ENCODE assay signal across 29 cellular contexts in genomic region chr19:8336665-8337064, GRCh38. TPM values are rescaled to one million over a fixed set of nuclear protein-coding genes. Genes with fewer than 3 reads are reported as not detected.
"Had no signal": no experiment of that assay in that cellular context is flagged by ENCODE, and none has a peak within 500 bp of the region (broad histone marks: within the 10 kb centered on the region; RNA-seq: fewer than 3 reads in every experiment).

No MANE protein-coding gene starts in this region.

- H3K4me3 ChIP-seq: ascending aorta, cardiac muscle cell, coronary artery, sigmoid colon, vagina had no signal

- H3K27ac ChIP-seq: ascending aorta, cardiac muscle cell, coronary artery, sigmoid colon, vagina had no signal

- H3K27ac Mint-ChIP-seq: activated naive CD8-positive, alpha-beta T cell; activated T-cell treated with anti-CD3 and anti-CD28 coated beads, Interleukin-2, amount 50 U/mL, for 72 hours; brain; mesothelial cell of epicardium; stimulated activated effector memory CD8-positive, alpha-beta T cell treated with anti-CD3 and anti-CD28 coated beads, Interleukin-12 subunit alpha, Interleukin-12 subunit beta, amount 100 ng/mL, for 72 hours; stimulated activated naive CD8-positive, alpha-beta T cell treated with anti-CD3 and anti-CD28 coated beads, Interleukin-15, amount 100 ng/mL, for 72 hours; type B pancreatic cell had no signal

- H3K4me1 Mint-ChIP-seq: brain, mesothelial cell of epicardium had no signal

- H3K27me3 ChIP-seq: vagina had no signal

- DNase-seq: activated CD4-positive, alpha-beta T cell treated with anti-CD3 and anti-CD28 coated beads for 4 hours; activated CD4-positive, alpha-beta T cell treated with anti-CD3 and anti-CD28 coated beads, Interleukin-2, amount 50 U/mL, for 4 hours; activated CD4-positive, CD25-positive, alpha-beta regulatory T cell; activated effector memory CD4-positive, alpha-beta T cell treated with Interleukin-2 at 50 U/mL for 16 hours; activated naive CD4-positive, alpha-beta T cell treated with Interleukin-2 at 50 U/mL for 16 hours; activated T-cell treated with anti-CD3 and anti-CD28 coated beads for 4 hours; activated T-cell treated with anti-CD3 and anti-CD28 coated beads, Interleukin-2, amount 50 U/mL, for 72 hours; esophagus squamous epithelium; foreskin melanocyte; hippocampal formation; left cardiac atrium; naive B cell; occipital lobe; sigmoid colon; small intestine; stimulated activated CD4-positive, alpha-beta T cell treated with anti-CD3 and anti-CD28 coated beads, Interleukin-4, amount 100 ng/mL, for 24 hours; stimulated activated naive CD8-positive, alpha-beta T cell treated with anti-CD3 and anti-CD28 coated beads, Interleukin-15, amount 100 ng/mL, for 72 hours; substantia nigra; T-helper 1 cell had no signal

- H3K36me3 Mint-ChIP-seq: brain; mesothelial cell of epicardium; naive B cell; stimulated activated effector memory CD8-positive, alpha-beta T cell treated with anti-CD3 and anti-CD28 coated beads, Interleukin-12 subunit alpha, Interleukin-12 subunit beta, amount 100 ng/mL, for 72 hours; type B pancreatic cell had no signal

- ATAC-seq: activated T-cell treated with anti-CD3 and anti-CD28 coated beads, Interleukin-2, amount 50 U/mL, for 72 hours; left cardiac atrium; stimulated activated effector memory CD8-positive, alpha-beta T cell treated with anti-CD3 and anti-CD28 coated beads, Interleukin-12 subunit alpha, Interleukin-12 subunit beta, amount 100 ng/mL, for 72 hours; stimulated activated naive CD8-positive, alpha-beta T cell treated with anti-CD3 and anti-CD28 coated beads, Interleukin-15, amount 100 ng/mL, for 72 hours had no signal

- H3K9me3 Mint-ChIP-seq: activated T-cell treated with anti-CD3 and anti-CD28 coated beads, Interleukin-2, amount 50 U/mL, for 72 hours; mesothelial cell of epicardium; neural crest cell; stimulated activated effector memory CD8-positive, alpha-beta T cell treated with anti-CD3 and anti-CD28 coated beads, Interleukin-12 subunit alpha, Interleukin-12 subunit beta, amount 100 ng/mL, for 72 hours; stimulated activated naive CD8-positive, alpha-beta T cell treated with anti-CD3 and anti-CD28 coated beads, Interleukin-15, amount 100 ng/mL, for 72 hours; type B pancreatic cell had no signal

- H3K36me3 ChIP-seq: ascending aorta, cardiac muscle cell, esophagus squamous epithelium, sigmoid colon, vagina had no signal

- H3K9me3 ChIP-seq: ascending aorta, esophagus squamous epithelium, sigmoid colon, vagina had no signal

- H3K4me3 Mint-ChIP-seq: neural crest cell, type B pancreatic cell had no signal

RNA-seq across cellular contexts. Expression of gene ANGPTL4, which starts 27.3 kb away (rescaled TPM):
- total RNA-seq: neural crest cell had no signal
